In the genomic region with DNA sequence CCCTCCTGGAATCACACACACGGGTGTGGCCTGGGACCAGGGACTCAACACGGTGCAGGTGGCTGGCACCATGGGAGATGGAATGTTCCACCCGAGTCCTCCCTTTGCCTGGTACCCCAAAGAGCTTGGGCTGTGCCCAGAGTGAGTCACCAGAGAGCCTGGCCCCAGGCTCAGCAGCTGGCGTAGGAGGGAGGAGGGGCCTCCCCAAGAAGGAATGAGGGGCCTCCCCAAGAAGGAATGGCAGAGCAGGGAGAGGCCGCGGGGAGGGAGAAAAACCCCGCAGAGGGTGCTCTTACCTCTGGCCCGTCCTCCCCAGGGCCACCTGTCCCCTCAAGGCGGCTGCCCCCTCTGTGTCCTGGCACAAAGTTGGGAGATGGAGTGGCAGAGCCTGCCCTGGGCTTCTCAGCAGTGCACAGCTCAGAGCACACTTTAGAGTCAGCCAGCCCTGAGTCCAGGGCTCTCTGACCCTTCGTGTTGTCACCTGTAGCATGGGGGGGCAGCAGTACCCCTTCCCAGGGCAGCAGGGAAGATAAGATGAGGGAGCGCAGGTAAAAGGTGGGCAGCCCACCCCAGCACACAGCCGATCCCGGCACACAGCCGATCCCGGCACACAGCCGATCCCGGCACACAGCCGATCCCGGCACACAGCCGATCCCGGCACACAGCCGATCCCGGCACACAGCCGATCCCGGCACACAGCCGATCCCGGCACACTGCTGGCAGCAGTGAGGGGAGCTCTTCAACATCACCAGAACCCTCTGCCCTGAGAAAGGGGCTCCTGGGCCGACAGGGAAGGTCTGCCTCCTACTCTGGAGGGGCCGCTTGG, we compare ENCODE assay signal across 7 cellular contexts. TPM values are rescaled to one million over a fixed set of nuclear protein-coding genes. Genes with fewer than 3 reads are reported as not detected.
DNase-seq lines count a peak whose midpoint lies in the region; ATAC-seq and TF ChIP-seq lines count a peak whose summit lies in the region.

No MANE protein-coding gene starts in this region.

- DNase-seq in RPMI7951 (ENCODE audit: low read depth) (peak; percentile 83), NK-92 (lab: John Stamatoyannopoulos, UW; ENCODE audit: unreplicated experiment) (no peak)
- peak; percentile 29 for DNase-seq in stimulated activated CD4-positive, alpha-beta T cell treated with anti-CD3 and anti-CD28 coated beads, Interleukin-4, amount 100 ng/mL, for 1 hour

- TF ChIP-seq CTCF in GM12875 (IDR thresholded peaks at IDR 0.05; ENCODE audit: borderline replicate concordance, insufficient read depth, low read depth, low read length), result no peak

- peak overlapping the region; percentile 72 for H3K4me3 ChIP-seq in GM12875 (ENCODE audit: low read depth, low read length)

- ATAC-seq in esophagus mucosa (peak; percentile 44), HG03442 (IDR thresholded peaks at IDR 0.05; ENCODE audit: unreplicated experiment) (no peak), HG02623 (IDR thresholded peaks at IDR 0.05; ENCODE audit: unreplicated experiment) (no peak)

RNA-seq across cellular contexts. Expression of gene KCNAB2, which starts 20.2 kb away (rescaled TPM):
- 4.0 and 5.5 TPM in 2 replicates for total RNA-seq in RPMI7951 (2014; rRNA removed; shearing (Covaris generic))
- 3.6 TPM for total RNA-seq in esophagus mucosa

RNA-seq across cellular contexts. Expression of gene NPHP4, which starts 33.3 kb away (rescaled TPM):
- 5.6 and 6.4 TPM in 2 replicates for total RNA-seq in RPMI7951 (2014; rRNA removed; shearing (Covaris generic))
- total RNA-seq in esophagus mucosa, result 4.7 TPM
